Comparison of ENCODE assay signal across 8 cellular contexts in genomic region chr1:36223373-36223995, GRCh38. TPM values are rescaled to one million over a fixed set of nuclear protein-coding genes. Genes with fewer than 3 reads are reported as not detected.
DNase-seq lines count a peak whose midpoint lies in the region; ATAC-seq and TF ChIP-seq lines count a peak whose summit lies in the region.

No MANE protein-coding gene starts in this region.

- H3K27me3 Mint-ChIP-seq in T-helper 17 cell (no peaks in the 10 kb centered on the region), mesothelial cell of epicardium (ENCODE audit: low read depth) (no peaks in the 10 kb centered on the region)

- H3K27me3 ChIP-seq in suprapubic skin = no peaks in the 10 kb centered on the region

- DNase-seq in DMS53 treated with DMSO at 0.1 percent for 48 hours (lab: John Stamatoyannopoulos, UW; ENCODE audit: unreplicated experiment) (peak; percentile 27), T-helper 17 cell (peak in 1 of 3 donors; percentile 21), dermis microvascular lymphatic vessel endothelial cell (ENCODE audit: low read depth in 2 of 2) (peak; percentile 15 to 52), mesothelial cell of epicardium (ENCODE audit: low spot score in 2 of 2, unreplicated experiment in 2 of 2) (no peak), suprapubic skin (ENCODE audit: low spot score in 2 of 2) (peak in 1 of 2 donors; percentile 47), DMS153 (lab: John Stamatoyannopoulos, UW) (no peak)

- WGBS in suprapubic skin = 0% methylated on average over 16 of the region's 16 CpGs

- no peaks in the 10 kb centered on the region for H3K36me3 ChIP-seq in suprapubic skin

- H3K4me1 Mint-ChIP-seq in T-helper 17 cell (peaks cover 34% of the 10 kb centered on the region), mesothelial cell of epicardium (peaks cover 25% of the 10 kb centered on the region)

- no peaks in the 10 kb centered on the region for H3K9me3 Mint-ChIP-seq in mesothelial cell of epicardium

- H3K27ac ChIP-seq in suprapubic skin = peak overlapping the region; percentile 98

- peak overlapping the region; percentile 69 for H3K4me3 ChIP-seq in suprapubic skin

- no peak for TF ChIP-seq POLR2A in suprapubic skin (IDR thresholded peaks at IDR 0.05)

- peak; percentile 24 for ATAC-seq in GM19395 (IDR thresholded peaks at IDR 0.05; ENCODE audit: unreplicated experiment)
- peak; percentile 4 for ATAC-seq in HG03469 (IDR thresholded peaks at IDR 0.05; ENCODE audit: unreplicated experiment)
- ATAC-seq in T-helper 17 cell = peak; percentile 37

- H3K9me3 ChIP-seq in T-helper 17 cell (ENCODE audit: control insufficient read depth, low read length, poor library complexity, severe bottlenecking) (no peaks in the 10 kb centered on the region), suprapubic skin (no peaks in the 10 kb centered on the region)

- H3K4me1 ChIP-seq in suprapubic skin = peaks cover 40% of the 10 kb centered on the region

- TF ChIP-seq EP300 in suprapubic skin (IDR thresholded peaks at IDR 0.05) = no peak

- TF ChIP-seq CTCF in mesothelial cell of epicardium (IDR thresholded peaks at IDR 0.05; ENCODE audit: unreplicated experiment) (no peak), suprapubic skin (IDR thresholded peaks at IDR 0.05) (no peak)

- peak overlapping the region; percentile 95 for H3K4me3 Mint-ChIP-seq in T-helper 17 cell
- H3K4me3 Mint-ChIP-seq in mesothelial cell of epicardium = peak overlapping the region; percentile 98

- H3K27ac Mint-ChIP-seq in T-helper 17 cell = peak overlapping the region; percentile 99
- H3K27ac Mint-ChIP-seq in mesothelial cell of epicardium = peak overlapping the region; percentile 99

- H3K36me3 Mint-ChIP-seq in T-helper 17 cell (ENCODE audit: low read depth) (peaks cover 6% of the 10 kb centered on the region), mesothelial cell of epicardium (peaks cover 8% of the 10 kb centered on the region)

RNA-seq across cellular contexts. Expression of gene THRAP3, which starts 0.8 kb away (rescaled TPM):
- total RNA-seq in T-helper 17 cell (10 to 100 TPM; 74.5 to 76.3 TPM), dermis microvascular lymphatic vessel endothelial cell (115 and 117 TPM in 2 replicates), mesothelial cell of epicardium (117 to 121 TPM (median 119 TPM) in 3 replicates), suprapubic skin (10 to 100 TPM; 73.3 to 93.3 (median 78.2) TPM)

Comparison
In these comparisons a context has a peak if more than half of its experiments do, and no peak if none do; other contexts are left out.
1. DNase-seq: peak in DMS53 treated with DMSO at 0.1 percent for 48 hours (single experiment) and dermis microvascular lymphatic vessel endothelial cell (2 of 2); none in mesothelial cell of epicardium (0 of 2) and DMS153 (single experiment).
2. Peak in every context shown above with its lines, with median percentiles within 50 percentile points of each other: ATAC-seq.